Comparison of ENCODE assay signal across 27 cellular contexts in genomic region chr2:236720974-236721600, GRCh38.
DNase-seq lines count a peak whose midpoint lies in the region; ATAC-seq and TF ChIP-seq lines count a peak whose summit lies in the region.
"Had no signal": no experiment of that assay in that cellular context is flagged by ENCODE, and none has a peak within 500 bp of the region (broad histone marks: within the 10 kb centered on the region; RNA-seq: fewer than 3 reads in every experiment).

No MANE protein-coding gene starts in this region.

- no peak overlapping the region for H3K27ac Mint-ChIP-seq in MCF 10A (ENCODE audit: low read depth, unreplicated experiment)
- H3K27ac Mint-ChIP-seq: activated T-helper 2 cell treated with anti-CD3 and anti-CD28 coated beads, Interferon-gamma antibody, Interleukin-2, Interleukin-4, amounts not matched to agents 10 μg/mL and 5 μg/mL and 100 μg/mL, durations not matched to agents 14 hours and 24 hours and 36 hours; CD14-positive monocyte; immature natural killer cell; progenitor cell of endocrine pancreas; stimulated activated memory B cell treated with anti-CD40 and anti-IgM and Interleukin-4, amounts not matched to agents 10 μg/mL and 1 μg/mL and 100 μg/mL, for 72 hours had no signal

- no peaks in the 10 kb centered on the region for H3K36me3 Mint-ChIP-seq in MCF 10A (ENCODE audit: insufficient read depth, unreplicated experiment)
- H3K36me3 Mint-ChIP-seq: CD14-positive monocyte; immature natural killer cell; stimulated activated memory B cell treated with anti-CD40 and anti-IgM and Interleukin-4, amounts not matched to agents 10 μg/mL and 1 μg/mL and 100 μg/mL, for 72 hours had no signal

- no peaks in the 10 kb centered on the region for H3K79me2 ChIP-seq in mammary epithelial cell (ENCODE audit: insufficient read depth, low read length)

- H3K4me3 ChIP-seq in breast epithelium, result no peak overlapping the region
- no peak overlapping the region for H3K4me3 ChIP-seq in mammary epithelial cell (replicated peaks in 1 of 3; ENCODE audit: insufficient read depth in 1 of 3, low read depth in 2 of 3, low read length in 3 of 3)
- H3K4me3 ChIP-seq: body of pancreas, GM12878, PC-9, SJCRH30, thoracic aorta had no signal

- intact Hi-C loops in MCF 10A (cut with micrococcal nuclease) (no loop called here), breast epithelium (cut with DNase I; ENCODE audit: low total_unique reads) (no loop called here), mammary epithelial cell (cut with micrococcal nuclease) (no loop called here)

- H3K9me3 Mint-ChIP-seq in MCF 10A (ENCODE audit: unreplicated experiment), result no peaks in the 10 kb centered on the region
- H3K9me3 Mint-ChIP-seq: activated T-helper 2 cell treated with anti-CD3 and anti-CD28 coated beads, Interferon-gamma antibody, Interleukin-2, Interleukin-4, amounts not matched to agents 10 μg/mL and 5 μg/mL and 100 μg/mL, durations not matched to agents 14 hours and 24 hours and 36 hours; immature natural killer cell; stimulated activated memory B cell treated with anti-CD40 and anti-IgM and Interleukin-4, amounts not matched to agents 10 μg/mL and 1 μg/mL and 100 μg/mL, for 72 hours had no signal

- peaks cover 25% of the 10 kb centered on the region for H3K4me1 Mint-ChIP-seq in MCF 10A (ENCODE audit: insufficient read depth, unreplicated experiment)
- H3K4me1 Mint-ChIP-seq: immature natural killer cell; stimulated activated memory B cell treated with anti-CD40 and anti-IgM and Interleukin-4, amounts not matched to agents 10 μg/mL and 1 μg/mL and 100 μg/mL, for 72 hours had no signal

- no peak for ATAC-seq in stimulated activated naive CD8-positive, alpha-beta T cell treated with anti-CD3 and anti-CD28 coated beads, Interleukin-15, Interleukin-2, amounts not matched to agents 100 U/mL and 50 U/mL, for 24 hours
- ATAC-seq in HG02852 (IDR thresholded peaks at IDR 0.05; ENCODE audit: unreplicated experiment), result no peak
- ATAC-seq: body of pancreas; GM12878; left ventricle myocardium superior; stimulated activated memory B cell treated with anti-CD40 and anti-IgM and Interleukin-4, amounts not matched to agents 10 μg/mL and 1 μg/mL and 100 μg/mL, for 72 hours had no signal

- H4K20me1 ChIP-seq in mammary epithelial cell (ENCODE audit: insufficient read depth, low read length), result no peaks in the 10 kb centered on the region

- H3K4me2 ChIP-seq in mammary epithelial cell (ENCODE audit: insufficient read depth, low read depth, low read length), result peak overlapping the region; percentile 69
- H3K4me2 ChIP-seq: PC-9 had no signal

- CTCF ChIA-PET in MCF 10A (lab: Yijun Ruan, JAX) (no interaction called here), mammary epithelial cell (lab: Charles Lee; ENCODE audit: low non-redundant PET) (no interaction called here)

- BruUV-seq in MCF 10A (replicated peaks; lab: Mats Ljungman, UMichigan) (no TSS peak), mammary epithelial cell (replicated peaks; lab: Mats Ljungman, UMichigan) (no TSS peak)

- no peaks in the 10 kb centered on the region for H3K27me3 Mint-ChIP-seq in MCF 10A (ENCODE audit: insufficient read depth, unreplicated experiment)

- no peak overlapping the region for H3K4me3 Mint-ChIP-seq in MCF 10A (ENCODE audit: unreplicated experiment)
- H3K4me3 Mint-ChIP-seq: CD14-positive monocyte; immature natural killer cell; stimulated activated memory B cell treated with anti-CD40 and anti-IgM and Interleukin-4, amounts not matched to agents 10 μg/mL and 1 μg/mL and 100 μg/mL, for 72 hours had no signal

- H3K27me3 ChIP-seq in breast epithelium (no peaks in the 10 kb centered on the region), mammary epithelial cell (ENCODE audit: insufficient read depth, low read length) (no peaks in the 10 kb centered on the region)
- H3K27me3 ChIP-seq: body of pancreas, SJCRH30 had no signal

- H3K4me1 ChIP-seq in breast epithelium (no peaks in the 10 kb centered on the region), mammary epithelial cell (ENCODE audit: insufficient read depth, low read length) (peaks cover 20% of the 10 kb centered on the region)
- H3K4me1 ChIP-seq: body of pancreas had no signal

- 19% methylated on average over 14 of the region's 15 CpGs for WGBS in mammary epithelial cell (ENCODE audit: low coverage, missing lambda C conversion rate)

- H2AFZ ChIP-seq in mammary epithelial cell (ENCODE audit: low read depth, low read length), result peak overlapping the region; percentile 71
- H2AFZ ChIP-seq: PC-9 had no signal

- POLR2A ChIA-PET in MCF 10A (lab: Yijun Ruan, JAX), result interaction anchor here (0.6 to 0.7 kb wide), 2 partner anchors 23 to 29 kb away, joined by 3 to 4 read pairs; no protein-coding TSS in a partner anchor

- peak; percentile 13 for DNase-seq in MCF 10A (ENCODE audit: unreplicated experiment)
- no peak for DNase-seq in breast epithelium (ENCODE audit: low spot score in 2 of 2)
- peak; percentile 91 for DNase-seq in NCI-H2171 (lab: John Stamatoyannopoulos, UW)
- no peak for DNase-seq in mammary epithelial cell
- no peak for DNase-seq in pons (ENCODE audit: low spot score)
- DNase-seq in AML-193 (lab: John Stamatoyannopoulos, UW), result no peak
- no peak for DNase-seq in stimulated activated naive CD8-positive, alpha-beta T cell treated with anti-CD3 and anti-CD28 coated beads, Interleukin-15, Interleukin-2, amounts not matched to agents 100 U/mL and 50 U/mL, for 24 hours
- DNase-seq: activated CD4-positive, alpha-beta T cell treated with anti-CD3 and anti-CD28 coated beads, Interleukin-2, amount 50 U/mL, for 1 hour; activated CD8-positive, alpha-beta memory T cell treated with anti-CD3 and anti-CD28 coated beads, Interleukin-2, amount 50 U/mL, for 4 hours; body of pancreas; cortex of kidney; GOT3; immature natural killer cell; KBM-7; left ventricle myocardium superior; NCI-H774; PC-9; SJCRH30; stimulated activated CD4-positive, alpha-beta T cell treated with anti-CD3 and anti-CD28 coated beads, Interleukin-1b, Interleukin-23, amount 100 ng/mL, for 48 hours; T-helper 2 cell had no signal

- TF ChIP-seq POLR2A in breast epithelium (IDR thresholded peaks at IDR 0.05), result no peak

- H3K36me3 ChIP-seq in breast epithelium, result no peaks in the 10 kb centered on the region
- H3K36me3 ChIP-seq in mammary epithelial cell (ENCODE audit: insufficient read depth, low read length), result no peaks in the 10 kb centered on the region
- H3K36me3 ChIP-seq: SJCRH30, thoracic aorta had no signal

- dilution Hi-C loops in mammary epithelial cell (cut with HindIII; ENCODE audit: low sequenced_read_pairs), result no loop called here

- H3K9me3 ChIP-seq in breast epithelium (no peaks in the 10 kb centered on the region), mammary epithelial cell (replicated peaks; ENCODE audit: insufficient read depth, low read length) (no peaks in the 10 kb centered on the region)
- H3K9me3 ChIP-seq: body of pancreas, SJCRH30, thoracic aorta had no signal

- H3K27ac ChIP-seq in breast epithelium (no peak overlapping the region), mammary epithelial cell (ENCODE audit: insufficient read depth, low read depth, low read length) (no peak overlapping the region)
- H3K27ac ChIP-seq: body of pancreas, PC-9, SJCRH30, thoracic aorta had no signal

- TF ChIP-seq CTCF in MCF 10A (IDR thresholded peaks at IDR 0.05; ENCODE audit: unreplicated experiment) (no peak), breast epithelium (IDR thresholded peaks at IDR 0.05) (no peak), mammary epithelial cell (conservative IDR thresholded peaks at IDR 0.05 in 1 of 2, IDR thresholded peaks at IDR 0.05 in 1 of 2; ENCODE audit: extremely low read depth in 1 of 2, insufficient read depth in 1 of 2, low read depth in 1 of 2, low read length in 2 of 2) (no peak)

- no peak overlapping the region for H3K9ac ChIP-seq in mammary epithelial cell (ENCODE audit: insufficient read depth, low read length)

- in situ Hi-C loops in mammary epithelial cell (cut with MboI; ENCODE audit: low sequenced_read_pairs in 2 of 2), result no loop called here

Comparison
In these comparisons a context has a peak if more than half of its experiments do, and no peak if none do; other contexts are left out.
1. DNase-seq: peak in MCF 10A (single experiment) and NCI-H2171 (single experiment); none in breast epithelium (0 of 2), mammary epithelial cell (single experiment), pons (single experiment), AML-193 (0 of 2) and stimulated activated naive CD8-positive, alpha-beta T cell treated with anti-CD3 and anti-CD28 coated beads, Interleukin-15, Interleukin-2, amounts not matched to agents 100 U/mL and 50 U/mL, for 24 hours (single experiment).